ENCODE assay signal across 9 cellular contexts in the genomic region with DNA sequence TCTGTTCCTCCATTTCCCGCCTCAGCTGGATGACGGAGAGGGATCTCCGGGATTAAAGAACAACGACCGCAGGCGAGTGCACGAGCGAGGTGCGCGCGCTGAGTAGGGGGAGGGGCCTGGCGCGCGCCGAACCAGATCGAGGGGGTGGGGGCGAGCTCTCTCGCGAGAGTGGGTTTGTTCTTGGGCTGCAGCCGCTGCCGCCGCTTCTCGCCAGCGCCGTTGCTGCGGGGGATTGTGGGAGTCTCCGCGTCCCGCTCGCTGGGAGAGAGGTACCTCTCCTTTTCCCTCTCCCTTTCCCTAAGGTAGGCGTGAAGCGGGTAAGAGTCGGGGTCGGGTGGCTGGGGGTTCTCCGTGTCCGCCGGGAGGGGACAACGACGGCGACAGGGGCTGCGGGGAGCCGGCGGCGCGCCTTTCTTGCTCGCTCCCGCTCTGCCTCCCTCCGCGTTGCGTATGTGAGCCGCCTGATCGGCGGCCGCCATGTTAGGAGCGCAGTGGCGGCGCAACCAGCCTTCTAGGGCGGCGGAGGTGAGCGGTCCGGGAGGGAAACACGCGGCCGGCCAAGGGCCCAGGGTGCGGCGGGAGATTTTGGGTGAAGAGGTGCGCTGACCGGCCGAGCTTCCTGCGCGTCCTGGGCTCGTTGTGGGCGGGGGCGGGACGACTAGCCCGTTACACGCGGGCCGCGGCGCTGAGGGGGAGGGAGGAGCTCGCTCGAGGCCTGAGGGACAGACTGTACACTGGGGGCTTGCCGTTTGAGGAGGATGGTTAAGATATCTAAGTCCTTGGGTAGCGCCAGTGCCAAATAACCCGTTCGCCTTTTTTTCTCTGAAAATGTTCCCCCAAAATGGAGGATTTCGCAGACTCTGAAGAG. TPM values are rescaled to one million over a fixed set of nuclear protein-coding genes. Genes with fewer than 3 reads are reported as not detected.
DNase-seq lines count a peak whose midpoint lies in the region; ATAC-seq, FAIRE-seq and TF ChIP-seq lines count a peak whose summit lies in the region.
"Had no signal": no experiment of that assay in that cellular context is flagged by ENCODE, and none has a peak within 500 bp of the region (broad histone marks: within the 10 kb centered on the region; RNA-seq: fewer than 3 reads in every experiment).

A gene with protein sequence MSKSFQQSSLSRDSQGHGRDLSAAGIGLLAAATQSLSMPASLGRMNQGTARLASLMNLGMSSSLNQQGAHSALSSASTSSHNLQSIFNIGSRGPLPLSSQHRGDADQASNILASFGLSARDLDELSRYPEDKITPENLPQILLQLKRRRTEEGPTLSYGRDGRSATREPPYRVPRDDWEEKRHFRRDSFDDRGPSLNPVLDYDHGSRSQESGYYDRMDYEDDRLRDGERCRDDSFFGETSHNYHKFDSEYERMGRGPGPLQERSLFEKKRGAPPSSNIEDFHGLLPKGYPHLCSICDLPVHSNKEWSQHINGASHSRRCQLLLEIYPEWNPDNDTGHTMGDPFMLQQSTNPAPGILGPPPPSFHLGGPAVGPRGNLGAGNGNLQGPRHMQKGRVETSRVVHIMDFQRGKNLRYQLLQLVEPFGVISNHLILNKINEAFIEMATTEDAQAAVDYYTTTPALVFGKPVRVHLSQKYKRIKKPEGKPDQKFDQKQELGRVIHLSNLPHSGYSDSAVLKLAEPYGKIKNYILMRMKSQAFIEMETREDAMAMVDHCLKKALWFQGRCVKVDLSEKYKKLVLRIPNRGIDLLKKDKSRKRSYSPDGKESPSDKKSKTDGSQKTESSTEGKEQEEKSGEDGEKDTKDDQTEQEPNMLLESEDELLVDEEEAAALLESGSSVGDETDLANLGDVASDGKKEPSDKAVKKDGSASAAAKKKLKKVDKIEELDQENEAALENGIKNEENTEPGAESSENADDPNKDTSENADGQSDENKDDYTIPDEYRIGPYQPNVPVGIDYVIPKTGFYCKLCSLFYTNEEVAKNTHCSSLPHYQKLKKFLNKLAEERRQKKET (plus strand): TSS at position 237 of the 868 bp plus-strand sequence. CDS start 13,676 bp downstream, outside the sequence.

- peak; percentile 74 for ATAC-seq in GM19035 (IDR thresholded peaks at IDR 0.05; ENCODE audit: unreplicated experiment)
- ATAC-seq in HG03378 (IDR thresholded peaks at IDR 0.05; ENCODE audit: unreplicated experiment): peak; percentile 61

- peak within 1 kb of the TSS; percentile 99 to 100 for H3K27ac ChIP-seq in kidney (ENCODE audit: low read depth in 2 of 2, low read length in 2 of 2)

- H3K36me3 ChIP-seq in kidney (ENCODE audit: control insufficient read depth in 1 of 2, insufficient read depth in 2 of 2, low read length in 2 of 2): no peaks in the 10 kb centered on the region

- H3K4me1 ChIP-seq in kidney (ENCODE audit: control insufficient read depth in 1 of 2, insufficient read depth in 1 of 2, low read depth in 1 of 2, low read length in 2 of 2): peaks cover 11 to 16% of the 10 kb centered on the region in 2 donors

- H3K9ac ChIP-seq in kidney (ENCODE audit: low read length in 2 of 2): peak within 1 kb of the TSS; percentile 95 to 96

- no peak for FAIRE-seq in kidney (lab: Jason Lieb, UNC)
- FAIRE-seq: colon had no signal

- peak within 1 kb of the TSS; percentile 97 to 100 for H3K4me3 ChIP-seq in kidney (ENCODE audit: low read length in 2 of 2)

- no peak for TF ChIP-seq CTCF in AG09319 (IDR thresholded peaks at IDR 0.05; ENCODE audit: low read depth, low read length)
- no peak for TF ChIP-seq CTCF in kidney (IDR thresholded peaks at IDR 0.05; ENCODE audit: borderline replicate concordance, extremely low read depth, insufficient read depth)

- intact Hi-C loops in kidney (cut with DNase I): no loop called here

- DNase-seq in AG09319 (ENCODE audit: extremely low read depth, low read depth) (peak; percentile 91), NCI-H510A (lab: John Stamatoyannopoulos, UW) (peak; percentile 77), cerebellum (ENCODE audit: low spot score) (peak; percentile 96), kidney (peak; percentile 99)
- DNase-seq in activated CD4-positive, alpha-beta T cell treated with anti-CD3 and anti-CD28 coated beads for 1 hour: peak; percentile 88
- peak; percentile 97 for DNase-seq in stimulated activated CD4-positive, alpha-beta T cell treated with anti-CD3 and anti-CD28 coated beads, Interleukin-15, amount 100 ng/mL, for 24 hours

- no peaks in the 10 kb centered on the region for H3K9me3 ChIP-seq in kidney (ENCODE audit: control insufficient read depth in 1 of 2, low read length in 2 of 2)

RNA-seq across cellular contexts. Expression of the gene that starts here (rescaled TPM):
- total RNA-seq in cerebellum (477 TPM), kidney (215 TPM)
- 124 TPM for polyA plus RNA-seq in kidney (ENCODE audit: insufficient read depth, low read depth, low replicate concordance)

Comparison
In these comparisons a context has a peak if more than half of its experiments do, and no peak if none do; other contexts are left out.
1. Peak in every context shown above with its lines: DNase-seq, ATAC-seq, H3K4me3 ChIP-seq and H3K27ac ChIP-seq.